In genomic region chr3:171160326-171160725, GRCh38 we compare ENCODE assay signal across 16 cellular contexts.
DNase-seq lines count a peak whose midpoint lies in the region; TF ChIP-seq lines count a peak whose summit lies in the region.
"Had no signal": no experiment of that assay in that cellular context is flagged by ENCODE, and none has a peak within 500 bp of the region (broad histone marks: within the 10 kb centered on the region; RNA-seq: fewer than 3 reads in every experiment).

No MANE protein-coding gene starts in this region.

- H3K4me3 ChIP-seq in GM23248 (no peak overlapping the region), NB4 (ENCODE audit: low read depth, low read length) (no peak overlapping the region), fibroblast of the aortic adventitia (ENCODE audit: low read depth, low read length) (no peak overlapping the region), PC-9 (no peak overlapping the region)
- H3K4me3 ChIP-seq: BLaER1 treated with 17β-estradiol and CSF1 and Interleukin-3, amounts not matched to agents 10 nM and 100 nM had no signal

- H3K27me3 ChIP-seq in GM23248 (replicated peaks; ENCODE audit: insufficient read depth) (no peaks in the 10 kb centered on the region), PC-9 (ENCODE audit: insufficient read depth, low read depth) (no peaks in the 10 kb centered on the region)
- H3K27me3 ChIP-seq: BLaER1 treated with 17β-estradiol and CSF1 and Interleukin-3, amounts not matched to agents 10 nM and 100 nM had no signal

- no peak for TF ChIP-seq POLR2A in NB4 (IDR thresholded peaks at IDR 0.05; ENCODE audit: extremely low read depth, insufficient read length)

- H3K36me3 ChIP-seq in GM23248 (ENCODE audit: low read depth) (no peaks in the 10 kb centered on the region), PC-9 (ENCODE audit: low read depth) (peaks cover 40% of the 10 kb centered on the region)

- H3K79me2 ChIP-seq in GM23248 (ENCODE audit: insufficient read depth): no peaks in the 10 kb centered on the region
- H3K79me2 ChIP-seq in PC-9 (ENCODE audit: low read depth): no peaks in the 10 kb centered on the region

- POLR2A ChIA-PET in PC-9 (lab: Charles Lee; ENCODE audit: unreplicated experiment): no interaction called here

- CTCF ChIA-PET in PC-9 (lab: Charles Lee): no interaction called here

- BruUV-seq in PC-9 (replicated peaks; lab: Mats Ljungman, UMichigan): no TSS peak

- H3K9me2 ChIP-seq in GM23248 (ENCODE audit: insufficient read depth) (no peaks in the 10 kb centered on the region), PC-9 (ENCODE audit: insufficient read depth) (no peaks in the 10 kb centered on the region)

- H3K4me2 ChIP-seq in GM23248 (ENCODE audit: unreplicated experiment) (no peak overlapping the region), PC-9 (no peak overlapping the region)
- H3K4me2 ChIP-seq: BLaER1 treated with 17β-estradiol and CSF1 and Interleukin-3, amounts not matched to agents 10 nM and 100 nM had no signal

- no peaks in the 10 kb centered on the region for H3K9me3 ChIP-seq in GM23248 (ENCODE audit: low read depth)
- H3K9me3 ChIP-seq in PC-9 (ENCODE audit: insufficient read depth, low read depth): peaks cover 20% of the 10 kb centered on the region

- in situ Hi-C loops in GM23248 (cut with MboI): loop anchor here (10.0 kb wide), 1 partner anchor 196 kb away; no protein-coding TSS in a partner anchor

- H4K20me1 ChIP-seq in GM23248 (ENCODE audit: insufficient read depth) (no peaks in the 10 kb centered on the region), PC-9 (ENCODE audit: insufficient read depth) (no peaks in the 10 kb centered on the region)
- H4K20me1 ChIP-seq: BLaER1 treated with 17β-estradiol and CSF1 and Interleukin-3, amounts not matched to agents 10 nM and 100 nM had no signal

- H2AFZ ChIP-seq in GM23248 (no peak overlapping the region), PC-9 (no peak overlapping the region)

- peaks cover 15% of the 10 kb centered on the region for H3F3A ChIP-seq in GM23248 (ENCODE audit: insufficient read depth)
- H3F3A ChIP-seq in PC-9 (ENCODE audit: insufficient read depth, low read depth): peaks cover 54% of the 10 kb centered on the region

- 92 to 95% methylated on average over 1 of the region's 1 CpG for WGBS in GM23248 (ENCODE audit: low coverage in 1 of 2, low lambda C conversion rate in 2 of 2, missing lambda C conversion rate in 2 of 2), 2 experiments

- intact Hi-C loops in PC-9 (cut with micrococcal nuclease; ENCODE audit: unreplicated experiment): no loop called here

- DNase-seq in GM23248: peak; percentile 24
- peak; percentile 38 for DNase-seq in NB4 (ENCODE audit: low read depth)
- no peak for DNase-seq in caudate nucleus (lab: John Stamatoyannopoulos, UW)
- DNase-seq in fibroblast of the aortic adventitia (ENCODE audit: low read depth): peak; percentile 48
- no peak for DNase-seq in activated effector memory CD4-positive, alpha-beta T cell treated with Interleukin-2 at 50 U/mL for 16 hours
- no peak for DNase-seq in amygdala (lab: John Stamatoyannopoulos, UW)
- no peak for DNase-seq in globus pallidus (ENCODE audit: low spot score)
- no peak for DNase-seq in PC-9
- DNase-seq: CD8-positive, alpha-beta memory T cell; DMS79 treated with DMSO at 0.1 percent for 48 hours; H9; NCI-H1092 treated with DMSO at 0.1 percent for 48 hours; NCI-H2081 treated with DMSO at 0.1 percent for 48 hours; NCI-H524 treated with DMSO at 0.1 percent for 48 hours; SHP77 had no signal

- H3K9ac ChIP-seq in GM23248: no peak overlapping the region
- H3K9ac ChIP-seq: BLaER1 treated with 17β-estradiol and CSF1 and Interleukin-3, amounts not matched to agents 10 nM and 100 nM had no signal

- H3K27ac ChIP-seq in GM23248 (no peak overlapping the region), caudate nucleus (ENCODE audit: low read depth, low read length) (peak overlapping the region; percentile 97), PC-9 (no peak overlapping the region)
- H3K27ac ChIP-seq: BLaER1 treated with 17β-estradiol and CSF1 and Interleukin-3, amounts not matched to agents 10 nM and 100 nM had no signal

- H3K4me1 ChIP-seq in GM23248 (ENCODE audit: insufficient read depth) (peaks cover 10% of the 10 kb centered on the region), PC-9 (replicated peaks; ENCODE audit: insufficient read depth) (peaks cover 44% of the 10 kb centered on the region)
- H3K4me1 ChIP-seq: BLaER1 treated with 17β-estradiol and CSF1 and Interleukin-3, amounts not matched to agents 10 nM and 100 nM had no signal

- TF ChIP-seq CTCF in NB4 (IDR thresholded peaks at IDR 0.05; ENCODE audit: low read depth, low read length) (no peak), fibroblast of the aortic adventitia (IDR thresholded peaks at IDR 0.05; ENCODE audit: insufficient read depth, low read length) (no peak), PC-9 (conservative IDR thresholded peaks at IDR 0.05) (no peak)

Comparison
In these comparisons a context has a peak if more than half of its experiments do, and no peak if none do; other contexts are left out.
1. DNase-seq: peak in GM23248 (single experiment), NB4 (single experiment) and fibroblast of the aortic adventitia (single experiment); none in caudate nucleus (0 of 61), activated effector memory CD4-positive, alpha-beta T cell treated with Interleukin-2 at 50 U/mL for 16 hours (single experiment), amygdala (0 of 56), globus pallidus (single experiment) and PC-9 (0 of 2).